ENCODE assay signal across 12 cellular contexts in genomic region chr10:94052901-94053638, GRCh38. TPM values are rescaled to one million over a fixed set of nuclear protein-coding genes. Genes with fewer than 3 reads are reported as not detected.
"Had no signal": no experiment of that assay in that cellular context is flagged by ENCODE, and none has a peak within 500 bp of the region (broad histone marks: within the 10 kb centered on the region; RNA-seq: fewer than 3 reads in every experiment).

No MANE protein-coding gene starts in this region.

- ATAC-seq: activated CD8-positive, alpha-beta memory T cell treated with anti-CD3 and anti-CD28 coated beads, Interleukin-2, amount 10 ng/mL, durations not matched to agents 7 days and 5 days; stimulated activated effector memory CD8-positive, alpha-beta T cell treated with anti-CD3 and anti-CD28 coated beads, Interleukin-12 subunit alpha, Interleukin-12 subunit beta, amount 100 ng/mL, for 72 hours had no signal

- H3K9me3 Mint-ChIP-seq: activated naive CD8-positive, alpha-beta T cell treated with anti-CD3 and anti-CD28 coated beads for 36 hours; activated T-cell treated with anti-CD3 and anti-CD28 coated beads, Interleukin-2, amount 50 U/mL, for 24 hours; stimulated activated effector memory CD8-positive, alpha-beta T cell treated with anti-CD3 and anti-CD28 coated beads, Interleukin-12 subunit alpha, Interleukin-12 subunit beta, amount 100 ng/mL, for 72 hours; T-helper 2 cell treated with Interferon-gamma antibody and Interleukin-4, amounts not matched to agents 5 μg/mL and 100 μg/mL, for 36 hours; type B pancreatic cell had no signal

- H3K4me1 Mint-ChIP-seq: activated CD8-positive, alpha-beta memory T cell treated with anti-CD3 and anti-CD28 coated beads, Interleukin-2, amount 10 ng/mL, durations not matched to agents 7 days and 5 days; activated naive CD8-positive, alpha-beta T cell treated with anti-CD3 and anti-CD28 coated beads for 36 hours; stimulated activated effector memory CD8-positive, alpha-beta T cell treated with anti-CD3 and anti-CD28 coated beads, Interleukin-12 subunit alpha, Interleukin-12 subunit beta, amount 100 ng/mL, for 72 hours had no signal

- H3K9me3 ChIP-seq: right atrium auricular region had no signal

- H3K4me3 Mint-ChIP-seq: activated CD8-positive, alpha-beta memory T cell treated with anti-CD3 and anti-CD28 coated beads, Interleukin-2, amount 10 ng/mL, durations not matched to agents 7 days and 5 days; activated naive CD8-positive, alpha-beta T cell treated with anti-CD3 and anti-CD28 coated beads for 36 hours; activated T-cell treated with anti-CD3 and anti-CD28 coated beads, Interleukin-2, amount 50 U/mL, for 24 hours; stimulated activated effector memory CD8-positive, alpha-beta T cell treated with anti-CD3 and anti-CD28 coated beads, Interleukin-12 subunit alpha, Interleukin-12 subunit beta, amount 100 ng/mL, for 72 hours; T-helper 2 cell treated with Interferon-gamma antibody and Interleukin-4, amounts not matched to agents 5 μg/mL and 100 μg/mL, for 36 hours; type B pancreatic cell had no signal

- DNase-seq: activated CD4-positive, alpha-beta T cell treated with anti-CD3 and anti-CD28 coated beads, Interleukin-2, amount 50 U/mL, for 48 hours; activated CD4-positive, CD25-positive, alpha-beta regulatory T cell treated with anti-CD3 and anti-CD28 coated beads, Interleukin-2, amount 50 U/mL, for 72 hours; activated CD8-positive, alpha-beta memory T cell treated with anti-CD3 and anti-CD28 coated beads, Interleukin-2, amount 10 ng/mL, durations not matched to agents 7 days and 5 days; activated gamma-delta T cell; activated naive CD8-positive, alpha-beta T cell treated with anti-CD3 and anti-CD28 coated beads for 36 hours; activated T-cell treated with anti-CD3 and anti-CD28 coated beads, Interleukin-2, amount 50 U/mL, for 24 hours; hippocampal formation; posterior cingulate gyrus had no signal

- H3K36me3 ChIP-seq: right atrium auricular region had no signal

- H3K27me3 Mint-ChIP-seq: type B pancreatic cell had no signal

- H3K27ac Mint-ChIP-seq: activated CD8-positive, alpha-beta memory T cell treated with anti-CD3 and anti-CD28 coated beads, Interleukin-2, amount 10 ng/mL, durations not matched to agents 7 days and 5 days; activated naive CD8-positive, alpha-beta T cell treated with anti-CD3 and anti-CD28 coated beads for 36 hours; activated T-cell treated with anti-CD3 and anti-CD28 coated beads, Interleukin-2, amount 50 U/mL, for 24 hours; stimulated activated effector memory CD8-positive, alpha-beta T cell treated with anti-CD3 and anti-CD28 coated beads, Interleukin-12 subunit alpha, Interleukin-12 subunit beta, amount 100 ng/mL, for 72 hours; T-helper 2 cell treated with Interferon-gamma antibody and Interleukin-4, amounts not matched to agents 5 μg/mL and 100 μg/mL, for 36 hours; type B pancreatic cell had no signal

- H3K27me3 ChIP-seq: right atrium auricular region had no signal

- H3K4me3 ChIP-seq: right atrium auricular region had no signal

- H3K36me3 Mint-ChIP-seq: activated CD8-positive, alpha-beta memory T cell treated with anti-CD3 and anti-CD28 coated beads, Interleukin-2, amount 10 ng/mL, durations not matched to agents 7 days and 5 days; activated naive CD8-positive, alpha-beta T cell treated with anti-CD3 and anti-CD28 coated beads for 36 hours; stimulated activated effector memory CD8-positive, alpha-beta T cell treated with anti-CD3 and anti-CD28 coated beads, Interleukin-12 subunit alpha, Interleukin-12 subunit beta, amount 100 ng/mL, for 72 hours; type B pancreatic cell had no signal

RNA-seq across cellular contexts. Expression of gene PLCE1, which starts 59.3 kb away (rescaled TPM):
- total RNA-seq: activated naive CD8-positive, alpha-beta T cell treated with anti-CD3 and anti-CD28 coated beads for 36 hours had no signal
